ENCODE assay signal across 7 cellular contexts in the genomic region with DNA sequence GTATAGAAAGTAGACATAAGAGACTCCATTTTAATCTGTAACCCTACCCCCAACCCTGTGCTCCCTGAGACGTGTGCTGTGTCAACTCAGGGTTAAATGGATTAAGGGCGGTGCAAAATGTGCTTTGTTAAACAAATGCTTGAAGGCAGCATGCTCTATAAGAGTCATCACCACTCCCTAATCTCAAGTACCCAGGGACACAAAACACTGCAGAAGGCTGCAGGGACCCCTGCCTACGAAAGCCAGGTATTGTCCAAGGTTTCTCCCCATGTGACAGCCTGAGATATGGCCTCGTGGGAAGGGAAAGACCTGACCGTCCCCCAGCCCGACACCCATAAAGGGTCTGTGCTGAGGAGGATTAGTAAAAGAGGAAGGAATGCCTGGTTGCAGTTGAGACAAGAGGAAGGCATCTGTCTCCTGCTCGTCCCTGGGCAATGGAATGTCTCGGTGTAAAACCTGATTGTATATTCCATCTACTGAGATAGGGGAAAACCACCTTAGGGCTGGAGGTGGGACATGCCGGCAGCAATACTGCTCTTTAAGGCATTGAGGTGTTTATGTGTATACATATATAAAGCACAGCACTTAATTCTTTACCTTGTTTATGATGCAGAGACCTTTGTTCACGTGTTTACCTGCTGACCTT.
DNase-seq lines count a peak whose midpoint lies in the region; TF ChIP-seq lines count a peak whose summit lies in the region.
"Not testable (repeated sequence)": the region's sequence is repeated elsewhere in the genome, so short reads cannot be mapped to it uniquely, and the experiment has no call there.

No MANE protein-coding gene starts in this region.

- not testable (repeated sequence) for H3K27me3 ChIP-seq in endodermal cell (ENCODE audit: control insufficient read depth, insufficient read depth, low read length, poor library complexity, severe bottlenecking); smooth muscle cell (ENCODE audit: low read depth)

- peaks cover 11% of the 10 kb centered on the region for H3K27me3 Mint-ChIP-seq in endodermal cell (ENCODE audit: insufficient read depth)

- DNase-seq in ELF-1 (ENCODE audit: low read depth, low spot score) (peak; percentile 60), NCI-H1417 (lab: John Stamatoyannopoulos, UW) (peak in 2 of 3 experiments; percentile 1 to 6), NCI-H524 (lab: John Stamatoyannopoulos, UW) (peak; percentile 29 to 68), NCI-H748 (lab: John Stamatoyannopoulos, UW; ENCODE audit: unreplicated experiment) (peak; percentile 70), OCI-M1 (lab: John Stamatoyannopoulos, UW) (peak; percentile 14), endodermal cell (peak; percentile 60)
- DNase-seq in smooth muscle cell (lab: John Stamatoyannopoulos, UW; ENCODE audit: unreplicated experiment), result not testable (repeated sequence)

- peaks cover 28% of the 10 kb centered on the region for H3K36me3 Mint-ChIP-seq in endodermal cell (ENCODE audit: low read depth)

- not testable (repeated sequence) for H3K36me3 ChIP-seq in endodermal cell (ENCODE audit: control insufficient read depth, insufficient read depth, low read length); smooth muscle cell (ENCODE audit: low read depth)

- peak; percentile 35 for TF ChIP-seq CTCF in endodermal cell (conservative IDR thresholded peaks at IDR 0.05)
- not testable (repeated sequence) for TF ChIP-seq CTCF in smooth muscle cell (IDR thresholded peaks at IDR 0.05; ENCODE audit: borderline replicate concordance, insufficient read depth, poor library complexity, severe bottlenecking)

- not testable (repeated sequence) for H3K4me2 ChIP-seq in smooth muscle cell

- peaks cover 36% of the 10 kb centered on the region for H3K4me1 Mint-ChIP-seq in endodermal cell

- not testable (repeated sequence) for H3F3A ChIP-seq in smooth muscle cell (ENCODE audit: low read depth)

- not testable (repeated sequence) for H3K4me3 ChIP-seq in endodermal cell (ENCODE audit: low read length); smooth muscle cell

- H2AFZ ChIP-seq in smooth muscle cell (ENCODE audit: low read depth), result not testable (repeated sequence)

- not testable (repeated sequence) for H3K79me2 ChIP-seq in smooth muscle cell (ENCODE audit: low read depth)

- H3K4me3 Mint-ChIP-seq in endodermal cell, result not testable (repeated sequence)

- peaks cover 22% of the 10 kb centered on the region for H3K9me3 ChIP-seq in endodermal cell (ENCODE audit: control insufficient read depth, low read length)
- H3K9me3 ChIP-seq in smooth muscle cell (replicated peaks; ENCODE audit: low read depth), result not testable (repeated sequence)

- H4K20me1 ChIP-seq in smooth muscle cell (ENCODE audit: low read depth), result not testable (repeated sequence)

- H3K4me1 ChIP-seq in endodermal cell (ENCODE audit: control insufficient read depth, insufficient read depth, low read length); smooth muscle cell (ENCODE audit: low read depth): not testable (repeated sequence)

- peaks cover 49% of the 10 kb centered on the region for H3K9me3 Mint-ChIP-seq in endodermal cell

- not testable (repeated sequence) for H3K9ac ChIP-seq in endodermal cell (ENCODE audit: extremely low read depth, low read length, poor library complexity, severe bottlenecking); smooth muscle cell (ENCODE audit: low read depth)

- H3K27ac ChIP-seq in endodermal cell (ENCODE audit: low read depth, low read length), result not testable (repeated sequence)
- H3K27ac ChIP-seq in smooth muscle cell (ENCODE audit: low read depth), result peak overlapping the region; percentile 70

- WGBS in endodermal cell (ENCODE audit: insufficient coverage in 1 of 2, insufficient read length in 1 of 2), 2 experiments, result 52% methylated on average over 9 of the region's 10 CpGs; no CpG with 5 or more reads in 1 of the 2 experiments
- WGBS in smooth muscle cell (ENCODE audit: low lambda C conversion rate), result 47% methylated on average over 10 of the region's 10 CpGs

- peak overlapping the region; percentile 78 for H3K27ac Mint-ChIP-seq in endodermal cell
